Comparison of ENCODE assay signal across 26 cellular contexts in the genomic region with DNA sequence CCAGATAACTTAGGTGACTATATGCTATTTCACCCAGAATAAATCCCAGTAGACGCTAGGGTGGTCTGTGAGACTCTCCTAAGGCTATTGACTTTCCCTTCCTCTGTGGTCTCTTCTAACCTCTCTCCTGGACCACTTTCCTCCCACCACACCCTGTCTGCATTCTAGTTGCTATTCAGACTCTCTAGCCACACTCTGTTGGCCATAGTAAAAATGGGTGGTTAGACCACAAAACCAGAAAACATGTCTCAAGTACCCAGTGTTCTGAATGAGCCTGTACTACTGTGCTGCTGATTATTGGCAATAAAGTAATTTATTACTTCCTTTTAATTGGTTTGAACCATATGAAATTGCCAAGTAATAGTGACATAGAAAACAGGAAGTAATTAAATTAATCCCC.
DNase-seq lines count a peak whose midpoint lies in the region; ATAC-seq, FAIRE-seq and TF ChIP-seq lines count a peak whose summit lies in the region.
"Had no signal": no experiment of that assay in that cellular context is flagged by ENCODE, and none has a peak within 500 bp of the region (broad histone marks: within the 10 kb centered on the region; RNA-seq: fewer than 3 reads in every experiment).

No MANE protein-coding gene starts in this region.

- DNase-seq in Daoy (ENCODE audit: low read depth) (peak; percentile 16), RPMI7951 (ENCODE audit: low read depth) (peak; percentile 51), NCI-H1105 treated with DMSO at 0.1 percent for 48 hours (lab: John Stamatoyannopoulos, UW) (no peak), pancreas (no peak), middle frontal gyrus (ENCODE audit: extremely low spot score, low spot score) (no peak)
- DNase-seq in NK-92 treated with Interleukin-12 subunit alpha and Interleukin-12 subunit beta, amount 100 ng/mL, for 24 hours (lab: John Stamatoyannopoulos, UW) = no peak
- DNase-seq: activated CD4-positive, alpha-beta T cell treated with anti-CD3 and anti-CD28 coated beads for 48 hours; body of pancreas; DND-41; effector memory CD4-positive, alpha-beta T cell; HCEC 1CT; KG1; NCI-H1105; NCI-H2081 treated with DMSO at 0.1 percent for 48 hours; NCI-H524; nucleus accumbens; spleen; stimulated activated CD4-positive, alpha-beta T cell treated with anti-CD3 and anti-CD28 coated beads, Interleukin-4, amount 100 ng/mL, for 4 hours; stomach; upper lobe of left lung had no signal

- ATAC-seq in GM19328 (IDR thresholded peaks at IDR 0.05; ENCODE audit: unreplicated experiment) (peak; percentile 76), HG02981 (IDR thresholded peaks at IDR 0.05; ENCODE audit: unreplicated experiment) (peak; percentile 61), pancreas (no peak)
- ATAC-seq: activated naive CD4-positive, alpha-beta T cell treated with anti-CD3 and anti-CD28 coated beads, Interleukin-2, amount 50 U/mL, for 72 hours; body of pancreas; esophagus mucosa; Right ventricle myocardium inferior had no signal

- H3K4me3 ChIP-seq in pancreas = no peak overlapping the region
- H3K4me3 ChIP-seq: body of pancreas, spleen, stomach, upper lobe of left lung had no signal

- no peaks in the 10 kb centered on the region for H3K36me3 ChIP-seq in pancreas
- H3K36me3 ChIP-seq: spleen, stomach, upper lobe of left lung had no signal

- intact Hi-C loops in pancreas (cut with DNase I) = no loop called here

- H3K9me3 ChIP-seq in pancreas = no peaks in the 10 kb centered on the region
- H3K9me3 ChIP-seq: body of pancreas, upper lobe of left lung had no signal

- FAIRE-seq in pancreas (lab: Jason Lieb, UNC) = no peak
- FAIRE-seq: TTC549 had no signal

- no peaks in the 10 kb centered on the region for H3K4me1 ChIP-seq in pancreas
- H3K4me1 ChIP-seq: body of pancreas, stomach had no signal

- TF ChIP-seq CTCF in pancreas (IDR thresholded peaks at IDR 0.05) = no peak

- 72 to 85% methylated on average over 1 of the region's 1 CpG for WGBS in pancreas, 2 donors

- H3K27ac ChIP-seq in pancreas = no peak overlapping the region
- H3K27ac ChIP-seq: body of pancreas, spleen, stomach, upper lobe of left lung had no signal

- no peaks in the 10 kb centered on the region for H3K27me3 ChIP-seq in pancreas
- H3K27me3 ChIP-seq: body of pancreas, spleen, stomach, upper lobe of left lung had no signal

Comparison
In these comparisons a context has a peak if more than half of its experiments do, and no peak if none do; other contexts are left out.
1. DNase-seq: peak in Daoy (single experiment) and RPMI7951 (single experiment); none in NK-92 treated with Interleukin-12 subunit alpha and Interleukin-12 subunit beta, amount 100 ng/mL, for 24 hours (single experiment), NCI-H1105 treated with DMSO at 0.1 percent for 48 hours (single experiment), pancreas (0 of 6) and middle frontal gyrus (single experiment).
2. ATAC-seq: peak in GM19328 (single experiment) and HG02981 (single experiment); none in pancreas (0 of 4).